Comparison of ENCODE assay signal across 14 cellular contexts in genomic region chr9:114697951-114698351, GRCh38. TPM values are rescaled to one million over a fixed set of nuclear protein-coding genes. Genes with fewer than 3 reads are reported as not detected.
A peak's percentile ranks its signal among the peaks of the same experiment; 100 is the strongest.
DNase-seq lines count a peak whose midpoint lies in the region; ATAC-seq and TF ChIP-seq lines count a peak whose summit lies in the region.
"Had no signal": no experiment of that assay in that cellular context is flagged by ENCODE, and none has a peak within 500 bp of the region (broad histone marks: within the 10 kb centered on the region; RNA-seq: fewer than 3 reads in every experiment).

No MANE protein-coding gene starts in this region.

- H3K9ac ChIP-seq in endodermal cell (ENCODE audit: extremely low read depth, low read length, poor library complexity, severe bottlenecking), result no peak overlapping the region

- H3K27me3 Mint-ChIP-seq in T-cell, result no peaks in the 10 kb centered on the region
- peaks cover 24% of the 10 kb centered on the region for H3K27me3 Mint-ChIP-seq in endodermal cell (ENCODE audit: insufficient read depth)

- POLR2A ChIA-PET in T-cell (lab: Charles Lee), result no interaction called here

- H3K9me3 Mint-ChIP-seq in T-cell (no peaks in the 10 kb centered on the region), endodermal cell (peaks cover 5% of the 10 kb centered on the region)

- no peak for TF ChIP-seq CTCF in GM06990 (IDR thresholded peaks at IDR 0.05; ENCODE audit: insufficient read depth, low read length, poor library complexity, severe bottlenecking)
- TF ChIP-seq CTCF in osteoblast (IDR thresholded peaks at IDR 0.05; ENCODE audit: extremely low read depth, low read depth, low read length), result no peak
- TF ChIP-seq CTCF in endodermal cell (conservative IDR thresholded peaks at IDR 0.05), result no peak

- H3K36me3 ChIP-seq in GM06990 (ENCODE audit: control insufficient read depth, insufficient read depth, low read length) (no peaks in the 10 kb centered on the region), osteoblast (ENCODE audit: insufficient read depth, low read length) (no peaks in the 10 kb centered on the region), endodermal cell (ENCODE audit: control insufficient read depth, insufficient read depth, low read length) (no peaks in the 10 kb centered on the region)
- H3K36me3 ChIP-seq: ovary, tibial artery had no signal

- H3K27ac ChIP-seq in osteoblast (ENCODE audit: low read depth, low read length), result no peak overlapping the region
- no peak overlapping the region for H3K27ac ChIP-seq in endodermal cell (ENCODE audit: low read depth, low read length)
- H3K27ac ChIP-seq: C4-2B, ovary, tibial artery had no signal

- H3K27me3 ChIP-seq in GM06990 (replicated peaks; ENCODE audit: control insufficient read depth, insufficient read depth, low read length) (peaks cover 4% of the 10 kb centered on the region), osteoblast (ENCODE audit: insufficient read depth, low read length) (no peaks in the 10 kb centered on the region), endodermal cell (ENCODE audit: control insufficient read depth, insufficient read depth, low read length, poor library complexity, severe bottlenecking) (no peaks in the 10 kb centered on the region)
- H3K27me3 ChIP-seq: ovary, tibial artery had no signal

- peaks cover 16% of the 10 kb centered on the region for H3K4me1 ChIP-seq in osteoblast (ENCODE audit: insufficient read depth, low read length)
- H3K4me1 ChIP-seq in endodermal cell (ENCODE audit: control insufficient read depth, insufficient read depth, low read length), result no peaks in the 10 kb centered on the region
- H3K4me1 ChIP-seq: tibial artery had no signal

- ATAC-seq in GM18907 (IDR thresholded peaks at IDR 0.05; ENCODE audit: unreplicated experiment) (peak; percentile 38), HG02840 (IDR thresholded peaks at IDR 0.05; ENCODE audit: low FRiP score, unreplicated experiment) (peak; percentile 38), T-cell (replicated peaks in 1 of 4) (no peak)
- ATAC-seq: left cardiac atrium had no signal

- no peak overlapping the region for H3K4me2 ChIP-seq in osteoblast (ENCODE audit: insufficient read depth, low read length)

- H3K4me1 Mint-ChIP-seq in T-cell, result peaks cover 16 to 40% (median 34%) of the 10 kb centered on the region in 3 donors
- peaks cover 4% of the 10 kb centered on the region for H3K4me1 Mint-ChIP-seq in endodermal cell

- CTCF ChIA-PET in T-cell (lab: Charles Lee), result interaction anchor here in 1 of 2 donors (0.9 kb wide), 1 partner anchor 227 kb away, joined by 3 read pairs; no protein-coding TSS in a partner anchor

- H4K20me1 ChIP-seq in osteoblast (ENCODE audit: insufficient read depth, low read length), result no peaks in the 10 kb centered on the region

- H3K27ac Mint-ChIP-seq in T-cell, result peak overlapping the region; percentile 13 to 34
- H3K27ac Mint-ChIP-seq in endodermal cell, result no peak overlapping the region

- 90 to 100% methylated on average over 2 to 4 of the region's 4 CpGs for WGBS in endodermal cell (ENCODE audit: insufficient coverage in 1 of 2, insufficient read length in 1 of 2), 2 experiments

- no peaks in the 10 kb centered on the region for H3K36me3 Mint-ChIP-seq in T-cell
- no peaks in the 10 kb centered on the region for H3K36me3 Mint-ChIP-seq in endodermal cell (ENCODE audit: low read depth)

- H3K79me2 ChIP-seq in osteoblast (ENCODE audit: insufficient read depth, low read length), result no peaks in the 10 kb centered on the region

- H2AFZ ChIP-seq in osteoblast (ENCODE audit: low read length), result no peak overlapping the region

- H3K4me3 ChIP-seq in GM06990 (replicated peaks; ENCODE audit: low read depth, low read length) (no peak overlapping the region), osteoblast (ENCODE audit: insufficient read depth, low read length) (no peak overlapping the region), endodermal cell (ENCODE audit: low read length) (no peak overlapping the region)
- H3K4me3 ChIP-seq: ovary, tibial artery had no signal

- H3K9me3 ChIP-seq in osteoblast (ENCODE audit: low read depth, low read length), result no peaks in the 10 kb centered on the region
- peaks cover 8% of the 10 kb centered on the region for H3K9me3 ChIP-seq in endodermal cell (ENCODE audit: control insufficient read depth, low read length)
- H3K9me3 ChIP-seq: ovary, tibial artery had no signal

- DNase-seq in GM06990 (ENCODE audit: extremely low read depth, insufficient read length) (peak; percentile 57), T-cell (no peak), NCI-H524 (lab: John Stamatoyannopoulos, UW) (no peak), NCI-H345 treated with DMSO at 0.1 percent for 48 hours (lab: John Stamatoyannopoulos, UW; ENCODE audit: unreplicated experiment) (no peak), osteoblast (ENCODE audit: insufficient read length, low spot score, missing footprints) (no peak), endodermal cell (no peak)
- DNase-seq: left cardiac atrium, ovary, tibial artery had no signal

- H3K4me3 Mint-ChIP-seq in T-cell, result peak overlapping the region in 1 of 3 donors; percentile 7
- no peak overlapping the region for H3K4me3 Mint-ChIP-seq in endodermal cell

RNA-seq across cellular contexts. Expression of gene TEX48, which starts 16.0 kb away (rescaled TPM):
- total RNA-seq in T-cell (under 1 TPM in 1 of 5 donors, not detected in 4; 0.51 TPM), osteoblast (not detected in 2 replicates), endodermal cell (not detected)
- not detected for polyA plus RNA-seq in endodermal cell (2013, experiment 1 of 2)
- not detected for polyA plus RNA-seq in endodermal cell (2013, experiment 2 of 2)
- total RNA-seq: frontal cortex, left cardiac atrium, MCF 10A, ovary had no signal
- polyA plus RNA-seq: ovary had no signal

RNA-seq across cellular contexts. Expression of gene TEX53, which starts 40.3 kb away (rescaled TPM):
- total RNA-seq in T-cell (not detected), osteoblast (not detected in 2 replicates), endodermal cell (not detected)
- polyA plus RNA-seq in endodermal cell (2013, experiment 1 of 2), result not detected
- not detected for polyA plus RNA-seq in endodermal cell (2013, experiment 2 of 2)
- total RNA-seq: frontal cortex, left cardiac atrium, MCF 10A, ovary had no signal
- polyA plus RNA-seq: ovary had no signal

Comparison
In these comparisons a context has a peak if more than half of its experiments do, and no peak if none do; other contexts are left out.
1. ATAC-seq: peak in GM18907 (single experiment) and HG02840 (single experiment); none in T-cell (0 of 4).